ENCODE assay signal across 9 cellular contexts in the genomic region with DNA sequence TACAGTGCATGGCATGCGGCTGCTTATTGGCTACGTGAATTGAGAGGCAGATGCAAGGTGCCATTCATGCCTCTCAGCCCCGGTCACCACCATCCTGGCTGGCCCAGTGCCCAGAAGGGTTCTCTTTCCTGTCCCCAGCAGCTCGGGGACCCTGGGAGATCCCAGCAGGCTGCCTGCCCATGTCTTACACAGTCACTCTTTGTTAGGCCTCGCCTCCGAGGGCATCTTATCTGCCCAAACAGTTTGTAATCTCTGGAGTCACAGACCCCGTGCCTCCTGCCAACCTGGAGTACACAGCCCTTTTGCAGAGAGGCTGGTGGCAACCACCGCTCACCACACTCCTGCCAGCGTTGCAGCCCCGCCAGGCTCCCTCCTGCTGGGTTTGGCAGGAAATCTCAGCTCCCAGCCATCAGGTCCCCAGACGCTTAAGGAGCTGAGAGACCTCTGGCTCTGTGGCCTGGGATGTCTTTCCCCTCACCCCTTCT. TPM values are rescaled to one million over a fixed set of nuclear protein-coding genes. Genes with fewer than 3 reads are reported as not detected.
DNase-seq lines count a peak whose midpoint lies in the region; ATAC-seq and TF ChIP-seq lines count a peak whose summit lies in the region.
"Had no signal": no experiment of that assay in that cellular context is flagged by ENCODE, and none has a peak within 500 bp of the region (broad histone marks: within the 10 kb centered on the region; RNA-seq: fewer than 3 reads in every experiment).

No MANE protein-coding gene starts in this region.

- peaks cover 7% of the 10 kb centered on the region for H3K4me1 Mint-ChIP-seq in activated naive CD8-positive, alpha-beta T cell treated with anti-CD3 and anti-CD28 coated beads for 36 hours
- peaks cover 12 to 32% of the 10 kb centered on the region in 2 donors for H3K4me1 Mint-ChIP-seq in natural killer cell

- H3K4me3 Mint-ChIP-seq in activated naive CD8-positive, alpha-beta T cell treated with anti-CD3 and anti-CD28 coated beads for 36 hours, result no peak overlapping the region
- H3K4me3 Mint-ChIP-seq in natural killer cell, result no peak overlapping the region

- H3K27ac Mint-ChIP-seq in activated naive CD8-positive, alpha-beta T cell treated with anti-CD3 and anti-CD28 coated beads for 36 hours, result peak overlapping the region; percentile 57
- peak overlapping the region; percentile 75 to 80 for H3K27ac Mint-ChIP-seq in natural killer cell

- no peak overlapping the region for H3K4me2 ChIP-seq in OCI-LY7 (ENCODE audit: low read length)

- DNase-seq in COLO829 (ENCODE audit: low spot score) (peak; percentile 86), NCI-H2029 treated with DMSO at 0.1 percent for 48 hours (lab: John Stamatoyannopoulos, UW) (peak; percentile 42), natural killer cell (no peak), DMS114 treated with DMSO at 0.1 percent for 48 hours (lab: John Stamatoyannopoulos, UW; ENCODE audit: unreplicated experiment) (no peak), OCI-LY7 (ENCODE audit: low spot score) (no peak), middle frontal gyrus (ENCODE audit: extremely low spot score, low spot score) (no peak)
- DNase-seq in activated naive CD8-positive, alpha-beta T cell treated with anti-CD3 and anti-CD28 coated beads for 36 hours, result no peak
- DNase-seq: activated CD4-positive, alpha-beta T cell treated with anti-CD3 and anti-CD28 coated beads, Interleukin-2, amount 50 U/mL, for 48 hours had no signal

- H3K4me3 ChIP-seq in OCI-LY7 (ENCODE audit: low read depth, low read length, poor library complexity, severe bottlenecking), result no peak overlapping the region

- ATAC-seq in natural killer cell (peak in 2 of 3 donors; percentile 38 to 55), GM21529 (IDR thresholded peaks at IDR 0.05; ENCODE audit: unreplicated experiment) (no peak)

- CTCF ChIA-PET in OCI-LY7 (lab: Charles Lee; ENCODE audit: unreplicated experiment), result interaction anchor here (0.6 kb wide), 1 partner anchor 13 kb away, joined by 9 read pairs; no protein-coding TSS in a partner anchor

- no peaks in the 10 kb centered on the region for H4K20me1 ChIP-seq in OCI-LY7 (ENCODE audit: insufficient read depth, low read length)

- TF ChIP-seq CTCF in natural killer cell (IDR thresholded peaks at IDR 0.05) (no peak), OCI-LY7 (conservative IDR thresholded peaks at IDR 0.05; ENCODE audit: low read length) (no peak)

- no TSS peak for BruUV-seq in OCI-LY7 (replicated peaks; lab: Mats Ljungman, UMichigan)

- no peak overlapping the region for H2AFZ ChIP-seq in OCI-LY7 (ENCODE audit: low read length)

- no peaks in the 10 kb centered on the region for H3K9me3 Mint-ChIP-seq in activated naive CD8-positive, alpha-beta T cell treated with anti-CD3 and anti-CD28 coated beads for 36 hours
- no peaks in the 10 kb centered on the region for H3K9me3 Mint-ChIP-seq in natural killer cell

- H3K36me3 Mint-ChIP-seq in activated naive CD8-positive, alpha-beta T cell treated with anti-CD3 and anti-CD28 coated beads for 36 hours, result peaks cover 25% of the 10 kb centered on the region
- H3K36me3 Mint-ChIP-seq in natural killer cell, result no peaks in the 10 kb centered on the region

- H3K9me2 ChIP-seq in OCI-LY7 (ENCODE audit: insufficient read depth, low read length), result no peaks in the 10 kb centered on the region

- H3K79me2 ChIP-seq in OCI-LY7 (ENCODE audit: insufficient read depth, low read depth, low read length), result no peaks in the 10 kb centered on the region

- peaks cover 41% of the 10 kb centered on the region for H3K36me3 ChIP-seq in OCI-LY7 (ENCODE audit: insufficient read depth, low read length)

- peaks cover 28% of the 10 kb centered on the region for H3K4me1 ChIP-seq in OCI-LY7 (ENCODE audit: insufficient read depth, low read length, poor library complexity, severe bottlenecking)

- H3K27me3 Mint-ChIP-seq in activated naive CD8-positive, alpha-beta T cell treated with anti-CD3 and anti-CD28 coated beads for 36 hours, result no peaks in the 10 kb centered on the region
- H3K27me3 Mint-ChIP-seq in natural killer cell (ENCODE audit: low read depth in 2 of 2), result no peaks in the 10 kb centered on the region

- H3K27ac ChIP-seq in OCI-LY7 (ENCODE audit: low read depth, low read length, poor library complexity, severe bottlenecking), result no peak overlapping the region

- intact Hi-C loops in natural killer cell (cut with micrococcal nuclease), result no loop called here
- intact Hi-C loops in OCI-LY7 (cut with micrococcal nuclease; ENCODE audit: unreplicated experiment), result no loop called here

- H3K9me3 ChIP-seq in OCI-LY7 (ENCODE audit: low read length), result no peaks in the 10 kb centered on the region

- POLR2A ChIA-PET in OCI-LY7 (lab: Charles Lee), result interaction anchor here (1.1 kb wide), 1 partner anchor 10 kb away, joined by 3 read pairs; no protein-coding TSS in a partner anchor

RNA-seq across cellular contexts. Expression of a gene that starts 7.0 kb away (rescaled TPM):
- 10 to 100 TPM in 1 of 2 experiments, 1 to 10 TPM in 1; 9.9 to 11.7 TPM for total RNA-seq in activated naive CD8-positive, alpha-beta T cell treated with anti-CD3 and anti-CD28 coated beads for 36 hours
- total RNA-seq in natural killer cell (10 to 100 TPM; 47.3 to 76.3 (median 54.2) TPM), OCI-LY7 (2022) (21.6 and 22.6 TPM in 2 replicates)
- total RNA-seq in OCI-LY7 (2014; rRNA removed; shearing (Covaris generic)), result 10.7 and 19.5 TPM in 2 replicates

RNA-seq across cellular contexts. Expression of a gene that starts 14.9 kb away (rescaled TPM):
- total RNA-seq in activated naive CD8-positive, alpha-beta T cell treated with anti-CD3 and anti-CD28 coated beads for 36 hours, result 10 to 100 TPM; 44.5 to 45.1 TPM
- total RNA-seq in natural killer cell (100 to 1,000 TPM; 120 to 148 (median 127) TPM), OCI-LY7 (2022) (51.3 and 52.7 TPM in 2 replicates)
- total RNA-seq in OCI-LY7 (2014; rRNA removed; shearing (Covaris generic)), result 38.8 and 43.7 TPM in 2 replicates

RNA-seq across cellular contexts. Expression of a gene that starts 30.0 kb away (rescaled TPM):
- 10 to 100 TPM; 17.7 to 18.8 TPM for total RNA-seq in activated naive CD8-positive, alpha-beta T cell treated with anti-CD3 and anti-CD28 coated beads for 36 hours
- total RNA-seq in natural killer cell (10 to 100 TPM in 2 of 3 donors, 1 to 10 TPM in 1; 8.5 to 13.6 (median 12.3) TPM), OCI-LY7 (2022) (not detected in 2 replicates)
- total RNA-seq in OCI-LY7 (2014; rRNA removed; shearing (Covaris generic)), result not detected in 2 replicates

RNA-seq across cellular contexts. Expression of a gene that starts 32.4 kb away (rescaled TPM):
- total RNA-seq in activated naive CD8-positive, alpha-beta T cell treated with anti-CD3 and anti-CD28 coated beads for 36 hours, result 10 to 100 TPM; 45.3 to 51.2 TPM
- total RNA-seq in natural killer cell (10 to 100 TPM; 18.8 to 33.0 (median 20.4) TPM), OCI-LY7 (2022) (118 and 125 TPM in 2 replicates)
- 112 and 180 TPM in 2 replicates for total RNA-seq in OCI-LY7 (2014; rRNA removed; shearing (Covaris generic))

RNA-seq across cellular contexts. Expression of a gene that starts 46.1 kb away (rescaled TPM):
- 1 to 10 TPM; 2.3 to 3.2 TPM for total RNA-seq in activated naive CD8-positive, alpha-beta T cell treated with anti-CD3 and anti-CD28 coated beads for 36 hours
- total RNA-seq in natural killer cell, result 1 to 10 TPM in 1 of 3 donors, under 1 TPM in 2; 0.52 to 1.4 (median 0.97) TPM
- total RNA-seq in OCI-LY7 (2014; rRNA removed; shearing (Covaris generic)), result 0.59 and 0.95 TPM in 2 replicates
- total RNA-seq in OCI-LY7 (2022), result 4.4 and 4.6 TPM in 2 replicates

Comparison
In these comparisons a context has a peak if more than half of its experiments do, and no peak if none do; other contexts are left out.
1. DNase-seq: peak in COLO829 (single experiment) and NCI-H2029 treated with DMSO at 0.1 percent for 48 hours (single experiment); none in activated naive CD8-positive, alpha-beta T cell treated with anti-CD3 and anti-CD28 coated beads for 36 hours (single experiment), natural killer cell (single experiment), DMS114 treated with DMSO at 0.1 percent for 48 hours (single experiment), OCI-LY7 (single experiment) and middle frontal gyrus (single experiment).
2. RNA of a gene that starts 30.0 kb away (total RNA-seq): 17.7 to 18.8 TPM in activated naive CD8-positive, alpha-beta T cell treated with anti-CD3 and anti-CD28 coated beads for 36 hours and 8.5 to 13.6 TPM in natural killer cell; not detected in OCI-LY7; every median in the first group is over 4 times any median in the second.